ENCODE assay signal across 9 cellular contexts in the genomic region with DNA sequence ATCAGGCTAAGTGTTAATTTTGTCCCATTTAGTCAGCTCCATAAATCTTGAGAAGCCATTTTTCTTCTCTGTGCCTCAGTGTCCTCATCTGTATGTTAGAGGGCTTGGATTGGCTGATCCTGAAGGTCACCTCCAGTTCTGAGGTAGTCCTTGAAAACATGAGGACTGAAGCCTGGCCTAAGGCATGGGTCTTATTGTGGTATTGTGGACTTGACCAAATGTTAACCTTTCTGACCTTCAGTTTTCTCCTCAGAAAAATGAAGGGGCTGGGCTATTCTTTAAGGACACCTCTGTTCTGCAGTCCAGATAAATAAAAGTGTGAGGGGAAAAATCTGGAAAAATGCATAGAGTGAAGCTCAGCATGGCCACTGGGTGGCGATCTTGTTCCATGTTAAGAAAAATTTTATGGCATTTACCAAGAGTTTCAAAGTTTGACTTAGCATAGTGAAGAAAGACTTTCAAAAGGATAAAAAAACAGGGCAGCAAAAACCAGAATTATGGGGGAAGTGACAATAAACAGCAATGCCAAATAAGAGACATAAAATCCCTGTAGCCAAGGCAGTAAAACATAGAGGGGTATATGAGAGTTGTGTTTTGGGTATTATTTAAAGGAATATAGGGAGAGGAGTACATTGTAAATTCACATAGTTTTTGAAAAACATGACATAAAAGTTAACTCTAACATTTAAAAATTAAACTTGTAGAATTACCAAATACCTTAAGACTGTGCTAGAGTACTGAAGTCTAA. TPM values are rescaled to one million over a fixed set of nuclear protein-coding genes. Genes with fewer than 3 reads are reported as not detected.
DNase-seq lines count a peak whose midpoint lies in the region; ATAC-seq and TF ChIP-seq lines count a peak whose summit lies in the region.
"Had no signal": no experiment of that assay in that cellular context is flagged by ENCODE, and none has a peak within 500 bp of the region (broad histone marks: within the 10 kb centered on the region; RNA-seq: fewer than 3 reads in every experiment).

No MANE protein-coding gene starts in this region.

- TF ChIP-seq RAD21 in IMR-90 (IDR thresholded peaks at IDR 0.05; ENCODE audit: low read length): peak; percentile 89

- H2BK120ac ChIP-seq in IMR-90 (ENCODE audit: low read depth, low read length): peak overlapping the region; percentile 91

- peak overlapping the region; percentile 98 for H3K18ac ChIP-seq in IMR-90 (ENCODE audit: low read depth, low read length)

- TF ChIP-seq CTCF in BE2C (IDR thresholded peaks at IDR 0.05; ENCODE audit: low read depth, low read length) (peak; percentile 83), IMR-90 (conservative IDR thresholded peaks at IDR 0.05; ENCODE audit: low read depth, low read length) (peak; percentile 91), foreskin keratinocyte (conservative IDR thresholded peaks at IDR 0.05) (peak; percentile 87), progenitor cell of endocrine pancreas (IDR thresholded peaks at IDR 0.05; ENCODE audit: unreplicated experiment) (peak; percentile 91), uterus (IDR thresholded peaks at IDR 0.05) (peak; percentile 75 to 87 (median 82))

- H3K4me1 ChIP-seq in BE2C (peaks cover 8% of the 10 kb centered on the region), IMR-90 (ENCODE audit: control insufficient read depth, insufficient read depth, low read length) (peaks cover 7% of the 10 kb centered on the region; the same call in 1 of the 2 replicates), foreskin keratinocyte (no peaks in the 10 kb centered on the region), uterus (no peaks in the 10 kb centered on the region)

- no peak overlapping the region for H3K4me3 Mint-ChIP-seq in activated T-helper 17 cell treated with anti-CD3 and anti-CD28 coated beads, Interleukin-2, amount 50 U/mL, for 72 hours
- H3K4me3 Mint-ChIP-seq in progenitor cell of endocrine pancreas (ENCODE audit: low read depth): peak overlapping the region; percentile 59
- H3K4me3 Mint-ChIP-seq: IgD-negative memory B cell had no signal

- H4K5ac ChIP-seq in IMR-90 (ENCODE audit: low read depth, low read length): peak overlapping the region; percentile 99

- H4K91ac ChIP-seq in IMR-90 (ENCODE audit: insufficient read depth, low read depth, low read length): peak overlapping the region; percentile 69

- H2AFZ ChIP-seq in IMR-90 (replicated peaks; ENCODE audit: low read length, poor library complexity): no peak overlapping the region

- peak overlapping the region; percentile 67 for H3K4ac ChIP-seq in IMR-90 (ENCODE audit: low read depth, low read length)

- peaks cover 6% of the 10 kb centered on the region for H3K27me3 Mint-ChIP-seq in activated T-helper 17 cell treated with anti-CD3 and anti-CD28 coated beads, Interleukin-2, amount 50 U/mL, for 72 hours
- no peaks in the 10 kb centered on the region for H3K27me3 Mint-ChIP-seq in progenitor cell of endocrine pancreas
- H3K27me3 Mint-ChIP-seq: IgD-negative memory B cell had no signal

- H3K36me3 ChIP-seq in BE2C: no peaks in the 10 kb centered on the region
- no peaks in the 10 kb centered on the region; the same call in 1 of the 2 replicates for H3K36me3 ChIP-seq in IMR-90 (ENCODE audit: control insufficient read depth, insufficient read depth, low read length)
- no peaks in the 10 kb centered on the region for H3K36me3 ChIP-seq in uterus

- no peaks in the 10 kb centered on the region for H3K9me3 Mint-ChIP-seq in activated T-helper 17 cell treated with anti-CD3 and anti-CD28 coated beads, Interleukin-2, amount 50 U/mL, for 72 hours
- H3K9me3 Mint-ChIP-seq in progenitor cell of endocrine pancreas (ENCODE audit: low read depth): peaks cover 3% of the 10 kb centered on the region
- H3K9me3 Mint-ChIP-seq: IgD-negative memory B cell had no signal

- CTCF ChIA-PET in IMR-90 (lab: Yijun Ruan, JAX): interaction anchor here (0.5 to 2.4 kb wide), 4 partner anchors 11 to 167 kb away, joined by 3 to 8 read pairs (median 4); no protein-coding TSS in a partner anchor

- in situ Hi-C loops in IMR-90 (cut with MboI; ENCODE audit: low sequenced_read_pairs): loop anchor here (5.0 to 25.0 kb wide), 7 partner anchors 170 to 1860 kb away; no protein-coding TSS in a partner anchor

- H3K27ac ChIP-seq in IMR-90 (ENCODE audit: insufficient read depth, low read length) (peak overlapping the region; percentile 83), foreskin keratinocyte (no peak overlapping the region), uterus (no peak overlapping the region)

- peak overlapping the region; percentile 75; the same call in 2 of the 3 replicates for H2BK15ac ChIP-seq in IMR-90 (ENCODE audit: low read depth, low read length)

- H3K9ac ChIP-seq in IMR-90 (ENCODE audit: low read depth, low read length): peak overlapping the region; percentile 48; the same call in 1 of the 2 replicates

- DNase-seq in BE2C (peak; percentile 69), IMR-90 (peak; percentile 78), RKO (ENCODE audit: low spot score) (peak; percentile 70), foreskin keratinocyte (peak in 1 of 2 donors; percentile 25), progenitor cell of endocrine pancreas (ENCODE audit: low spot score, unreplicated experiment) (peak; percentile 47), uterus (peak; percentile 46 to 51)

- H4K8ac ChIP-seq in IMR-90 (ENCODE audit: low read depth in 2 of 2, low read length in 2 of 2): peak overlapping the region; percentile 70 to 92

- BruUV-seq in IMR-90 (replicated peaks; lab: Mats Ljungman, UMichigan): no TSS peak

- dilution Hi-C loops in IMR-90 (cut with HindIII; ENCODE audit: low sequenced_read_pairs, unreplicated experiment): no loop called here

- intact Hi-C loops in IMR-90 (cut with micrococcal nuclease): loop anchor here (1.0 to 10.0 kb wide), 12 partner anchors 168 to 1947 kb away; partner anchors contain the start of gene ARID1B
- intact Hi-C loops in uterus (cut with DNase I; ENCODE audit: low total_unique reads): no loop called here

- H2AK5ac ChIP-seq in IMR-90 (ENCODE audit: low read depth, low read length): peak overlapping the region; percentile 74

- H3K27ac Mint-ChIP-seq in activated T-helper 17 cell treated with anti-CD3 and anti-CD28 coated beads, Interleukin-2, amount 50 U/mL, for 72 hours: no peak overlapping the region
- peak overlapping the region; percentile 91 for H3K27ac Mint-ChIP-seq in progenitor cell of endocrine pancreas
- H3K27ac Mint-ChIP-seq: IgD-negative memory B cell had no signal

- H3K56ac ChIP-seq in IMR-90 (ENCODE audit: extremely low read depth, insufficient read depth, low read length): peak overlapping the region; percentile 48

- H3K27me3 ChIP-seq in BE2C (no peaks in the 10 kb centered on the region; the same call in 1 of the 2 replicates), IMR-90 (ENCODE audit: control insufficient read depth, insufficient read depth, low read length) (no peaks in the 10 kb centered on the region), foreskin keratinocyte (no peaks in the 10 kb centered on the region), uterus (no peaks in the 10 kb centered on the region)

- no peak overlapping the region for H3K4me3 ChIP-seq in BE2C (ENCODE audit: low read depth, low read length)
- no peak overlapping the region for H3K4me3 ChIP-seq in IMR-90 (ENCODE audit: insufficient read depth, low read depth, low read length)
- no peak overlapping the region for H3K4me3 ChIP-seq in uterus

- H3K23ac ChIP-seq in IMR-90 (ENCODE audit: low read depth, low read length): no peak overlapping the region

- no peak overlapping the region for H3K4me2 ChIP-seq in IMR-90 (ENCODE audit: low read depth, low read length)

- H2BK20ac ChIP-seq in IMR-90 (ENCODE audit: low read depth, low read length): peak overlapping the region; percentile 82

- H3K9me3 ChIP-seq in BE2C: no peaks in the 10 kb centered on the region
- no peaks in the 10 kb centered on the region for H3K9me3 ChIP-seq in IMR-90 (ENCODE audit: control insufficient read depth, insufficient read depth, low read length)
- no peaks in the 10 kb centered on the region for H3K9me3 ChIP-seq in uterus

- ATAC-seq in GM19438 (IDR thresholded peaks at IDR 0.05; ENCODE audit: low read depth, unreplicated experiment) (peak; percentile 74), IMR-90 (ENCODE audit: low read depth) (peak; percentile 92), foreskin keratinocyte (peak; percentile 61)
- ATAC-seq in activated T-helper 17 cell treated with anti-CD3 and anti-CD28 coated beads, Interleukin-2, amount 50 U/mL, for 72 hours (replicated peaks): peak; percentile 45

- 0 out of 2 replicates have a peak overlapping the region, but pooled peaks have one; percentile 10 for H3K14ac ChIP-seq in IMR-90 (replicated peaks; ENCODE audit: low read depth, low read length)

- TF ChIP-seq POLR2A in IMR-90 (IDR thresholded peaks at IDR 0.05; ENCODE audit: low read depth, low read length) (no peak), uterus (IDR thresholded peaks at IDR 0.05) (no peak)

- WGBS in IMR-90 (ENCODE audit: extremely low coverage in 2 of 2, insufficient read length in 1 of 2), 2 experiments: no CpG with 5 or more reads among the region's 1 CpG

- no peak overlapping the region for H2AK9ac ChIP-seq in IMR-90 (replicated peaks; ENCODE audit: low read depth, low read length, poor library complexity)

- peak overlapping the region; percentile 96 for H2BK5ac ChIP-seq in IMR-90 (ENCODE audit: low read depth, low read length, poor library complexity, severe bottlenecking)

- H3K4me1 Mint-ChIP-seq in activated T-helper 17 cell treated with anti-CD3 and anti-CD28 coated beads, Interleukin-2, amount 50 U/mL, for 72 hours: peaks cover 4% of the 10 kb centered on the region
- H3K4me1 Mint-ChIP-seq in progenitor cell of endocrine pancreas (ENCODE audit: low read depth): peaks cover 27% of the 10 kb centered on the region

- H4K20me1 ChIP-seq in IMR-90 (ENCODE audit: insufficient read depth, low read length): no peaks in the 10 kb centered on the region

- H3K36me3 Mint-ChIP-seq in activated T-helper 17 cell treated with anti-CD3 and anti-CD28 coated beads, Interleukin-2, amount 50 U/mL, for 72 hours (ENCODE audit: low read depth): no peaks in the 10 kb centered on the region
- H3K36me3 Mint-ChIP-seq in progenitor cell of endocrine pancreas (ENCODE audit: insufficient read depth): no peaks in the 10 kb centered on the region
- H3K36me3 Mint-ChIP-seq: IgD-negative memory B cell had no signal

- H3K79me1 ChIP-seq in IMR-90 (ENCODE audit: low read depth in 1 of 2, low read length in 2 of 2): no peaks in the 10 kb centered on the region

- POLR2A ChIA-PET in IMR-90 (lab: Charles Lee; ENCODE audit: unreplicated experiment): no interaction called here

- H3K9me1 ChIP-seq in IMR-90 (ENCODE audit: insufficient read depth, low read length): 0 out of 2 replicates have a peak, but pooled peaks cover 3% of the 10 kb centered on the region

RNA-seq across cellular contexts. Expression of gene TFB1M, which starts 13.2 kb away (rescaled TPM):
- polyA plus RNA-seq in BE2C (2012; ENCODE audit: insufficient read depth, insufficient read length, low read depth): 44.9 TPM
- total RNA-seq in IMR-90 (2012; rRNA removed) (22.4 and 28.1 TPM in 2 replicates), foreskin keratinocyte (19.3 and 27.4 TPM in 2 replicates), progenitor cell of endocrine pancreas (33.2 and 37.4 TPM in 2 replicates), uterus (10 to 100 TPM in 3 of 4 donors, under 1 TPM in 1; 0.59 to 46.1 (median 20.9) TPM)
- polyA plus RNA-seq in IMR-90 (2012; rRNA removed) (17.5 and 18.1 TPM in 2 replicates), foreskin keratinocyte (19.8 and 23.2 TPM in 2 replicates)
- polyA plus RNA-seq in IMR-90 (2012; cell fraction: cytosol; rRNA removed): 6.0 and 9.4 TPM in 2 replicates
- polyA plus RNA-seq in IMR-90 (2012; cell fraction: nucleus; rRNA removed; ENCODE audit: low replicate concordance): 5.7 and 34.9 TPM in 2 replicates
- 10 to 100 TPM; 38.6 to 48.9 TPM for total RNA-seq in activated T-helper 17 cell treated with anti-CD3 and anti-CD28 coated beads, Interleukin-2, amount 50 U/mL, for 72 hours
